In genomic region chr21:42061195-42061865, GRCh38 we compare ENCODE assay signal across 8 cellular contexts. TPM values are rescaled to one million over a fixed set of nuclear protein-coding genes. Genes with fewer than 3 reads are reported as not detected.
DNase-seq lines count a peak whose midpoint lies in the region; ATAC-seq, FAIRE-seq and TF ChIP-seq lines count a peak whose summit lies in the region.

No MANE protein-coding gene starts in this region.

- no peak overlapping the region for H3K27ac ChIP-seq in endodermal cell (ENCODE audit: low read depth, low read length)

- H3K27me3 Mint-ChIP-seq in naive B cell (no peaks in the 10 kb centered on the region), endodermal cell (ENCODE audit: insufficient read depth) (peaks cover 2% of the 10 kb centered on the region)

- peaks cover 19% of the 10 kb centered on the region for H3K4me1 ChIP-seq in endodermal cell (ENCODE audit: control insufficient read depth, insufficient read depth, low read length)

- H3K27ac Mint-ChIP-seq in naive B cell: peak overlapping the region; percentile 96 to 100 (median 99)
- H3K27ac Mint-ChIP-seq in endodermal cell: no peak overlapping the region

- DNase-seq in AML-193 (lab: John Stamatoyannopoulos, UW): peak; percentile 50 to 56
- peak; percentile 77 for DNase-seq in UCSD-AML1 (lab: John Stamatoyannopoulos, UW; ENCODE audit: unreplicated experiment)
- peak; percentile 87 for DNase-seq in naive B cell
- DNase-seq in urothelium cell line (ENCODE audit: low spot score): no peak
- DNase-seq in endodermal cell: no peak

- no peak overlapping the region for H3K4me3 ChIP-seq in endodermal cell (ENCODE audit: low read length)

- no peaks in the 10 kb centered on the region for H3K9me3 Mint-ChIP-seq in naive B cell
- no peaks in the 10 kb centered on the region for H3K9me3 Mint-ChIP-seq in endodermal cell

- H3K36me3 Mint-ChIP-seq in naive B cell (no peaks in the 10 kb centered on the region), endodermal cell (ENCODE audit: low read depth) (no peaks in the 10 kb centered on the region)

- no peak for FAIRE-seq in urothelium cell line (lab: Jason Lieb, UNC)

- no peaks in the 10 kb centered on the region for H3K36me3 ChIP-seq in endodermal cell (ENCODE audit: control insufficient read depth, insufficient read depth, low read length)

- H3K9me3 ChIP-seq in endodermal cell (ENCODE audit: control insufficient read depth, low read length): no peaks in the 10 kb centered on the region

- no peak for TF ChIP-seq CTCF in endodermal cell (conservative IDR thresholded peaks at IDR 0.05)

- H3K4me1 Mint-ChIP-seq in naive B cell (peaks cover 63 to 93% (median 84%) of the 10 kb centered on the region in 3 donors), endodermal cell (peaks cover 46% of the 10 kb centered on the region)

- ATAC-seq in GM19025 (IDR thresholded peaks at IDR 0.05; ENCODE audit: low read depth, unreplicated experiment) (peak; percentile 49), HG03135 (IDR thresholded peaks at IDR 0.05; ENCODE audit: unreplicated experiment) (peak; percentile 60), naive B cell (ENCODE audit: low read depth in 2 of 2) (peak; percentile 26 to 27), GM18519 (IDR thresholded peaks at IDR 0.05; ENCODE audit: low FRiP score, unreplicated experiment) (no peak)

- no peak overlapping the region for H3K9ac ChIP-seq in endodermal cell (ENCODE audit: extremely low read depth, low read length, poor library complexity, severe bottlenecking)

- WGBS in endodermal cell (ENCODE audit: insufficient coverage in 1 of 2, insufficient read length in 1 of 2), 2 experiments: 90 to 92% methylated on average over 13 to 18 of the region's 18 CpGs

- H3K27me3 ChIP-seq in endodermal cell (ENCODE audit: control insufficient read depth, insufficient read depth, low read length, poor library complexity, severe bottlenecking): no peaks in the 10 kb centered on the region

- H3K4me3 Mint-ChIP-seq in naive B cell (peak overlapping the region; percentile 0 to 96 (median 92)), endodermal cell (no peak overlapping the region)

RNA-seq across cellular contexts. Expression of gene UMODL1, which starts 9.8 kb away (rescaled TPM):
- under 1 TPM in 4 of 6 donors, not detected in 2; 0.04 to 0.17 (median 0.11) TPM for polyA plus RNA-seq in naive B cell (ENCODE audit: low read depth in 6 of 6)
- total RNA-seq in endodermal cell: under 1 TPM; 0.24 to 0.49 TPM
- polyA plus RNA-seq in endodermal cell (2013, experiment 1 of 2): 0.11 TPM
- 0.46 TPM for polyA plus RNA-seq in endodermal cell (2013, experiment 2 of 2)

RNA-seq across cellular contexts. Expression of gene ZBTB21, which starts 51.2 kb away (rescaled TPM):
- 10 to 100 TPM in 4 of 6 donors, 1 to 10 TPM in 2; 4.9 to 17.1 (median 13.3) TPM for polyA plus RNA-seq in naive B cell (ENCODE audit: low read depth in 6 of 6)
- 10 to 100 TPM; 17.3 to 23.1 TPM for total RNA-seq in endodermal cell
- 14.0 TPM for polyA plus RNA-seq in endodermal cell (2013, experiment 1 of 2)
- 14.4 TPM for polyA plus RNA-seq in endodermal cell (2013, experiment 2 of 2)

Comparison
In these comparisons a context has a peak if more than half of its experiments do, and no peak if none do; other contexts are left out.
1. DNase-seq: peak in AML-193 (2 of 2), UCSD-AML1 (single experiment) and naive B cell (single experiment); none in urothelium cell line (single experiment) and endodermal cell (single experiment).